Comparison of ENCODE assay signal across 30 cellular contexts in the genomic region with DNA sequence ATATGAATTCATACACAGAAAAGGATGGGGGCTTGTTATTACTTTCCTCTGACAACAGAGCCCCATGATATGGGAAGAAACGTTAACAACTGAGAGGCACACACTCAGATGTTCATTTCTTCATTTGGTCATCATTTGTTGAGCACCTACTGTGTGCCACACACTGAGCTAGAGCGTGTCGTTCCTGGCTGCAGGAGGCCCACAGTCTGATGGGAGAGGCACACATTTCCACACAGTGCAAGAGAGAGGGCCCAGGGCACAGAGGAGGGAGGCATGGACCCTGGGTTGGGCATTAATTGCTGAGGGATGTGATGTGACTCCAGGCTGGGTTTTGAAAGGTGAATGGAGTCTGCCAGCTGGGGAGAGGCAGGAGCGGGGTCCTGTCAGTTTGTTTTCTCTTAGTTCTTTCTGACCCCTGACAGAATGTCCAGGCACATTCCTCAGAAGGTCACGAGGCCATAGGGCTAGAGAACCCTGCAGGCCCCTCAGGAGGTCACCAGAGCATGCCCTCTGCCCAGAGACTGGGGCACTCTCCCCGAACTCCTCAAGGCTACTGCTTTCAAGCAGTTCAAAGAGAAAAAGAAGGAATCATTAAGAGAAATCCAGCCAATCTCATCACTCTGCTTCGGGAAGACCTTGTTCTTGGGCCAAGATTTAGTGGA.
"Had no signal": no experiment of that assay in that cellular context is flagged by ENCODE, and none has a peak within 500 bp of the region (broad histone marks: within the 10 kb centered on the region; RNA-seq: fewer than 3 reads in every experiment).

No MANE protein-coding gene starts in this region.

- DNase-seq: activated CD4-positive, alpha-beta T cell treated with anti-CD3 and anti-CD28 coated beads for 36 hours; activated CD4-positive, alpha-beta T cell treated with anti-CD3 and anti-CD28 coated beads, Interleukin-2, amount 50 U/mL, for 1 hour; activated CD8-positive, alpha-beta memory T cell treated with anti-CD3 and anti-CD28 coated beads, Interleukin-2, amount 50 U/mL, for 4 hours; activated CD8-positive, alpha-beta T cell treated with anti-CD3 and anti-CD28 coated beads for 36 hours; activated T-cell treated with anti-CD3 and anti-CD28 coated beads, Interleukin-2, amount 50 U/mL, for 1 hour; aorta; central memory CD4-positive, alpha-beta T cell; MV-4-11; NCI-H1105 treated with DMSO at 0.1 percent for 48 hours; NCI-H1436 treated with DMSO at 0.1 percent for 48 hours; NCI-H187 treated with DMSO at 0.1 percent for 48 hours; NCI-H2107; NCI-H2171 treated with DMSO at 0.1 percent for 48 hours; NCI-H226; NCI-H526; NCI-H774; OCI-M1; RPMI8226; T-cell; T-helper 2 cell; T1000 had no signal

- H3K4me1 Mint-ChIP-seq: activated CD4-positive, alpha-beta T cell treated with anti-CD3 and anti-CD28 coated beads for 36 hours; activated naive CD4-positive, alpha-beta T cell treated with anti-CD3 and anti-CD28 coated beads, Interleukin-2, amount 50 U/mL, for 24 hours; T-cell had no signal

- H3K36me3 Mint-ChIP-seq: activated naive CD4-positive, alpha-beta T cell treated with anti-CD3 and anti-CD28 coated beads, Interleukin-2, amount 50 U/mL, for 24 hours; T-cell had no signal

- FAIRE-seq: TTC549 had no signal

- H3K27ac ChIP-seq: breast epithelium, KMS-11, SK-N-MC, VCaP had no signal

- H3K4me3 Mint-ChIP-seq: activated CD4-positive, alpha-beta T cell treated with anti-CD3 and anti-CD28 coated beads for 36 hours; activated CD8-positive, alpha-beta T cell treated with anti-CD3 and anti-CD28 coated beads for 36 hours; activated naive CD4-positive, alpha-beta T cell treated with anti-CD3 and anti-CD28 coated beads, Interleukin-2, amount 50 U/mL, for 24 hours; IgD-negative memory B cell; T-cell had no signal

- H3K27me3 ChIP-seq: breast epithelium had no signal

- H3K27ac Mint-ChIP-seq: activated CD4-positive, alpha-beta T cell treated with anti-CD3 and anti-CD28 coated beads for 36 hours; activated CD8-positive, alpha-beta T cell treated with anti-CD3 and anti-CD28 coated beads for 36 hours; activated naive CD4-positive, alpha-beta T cell treated with anti-CD3 and anti-CD28 coated beads, Interleukin-2, amount 50 U/mL, for 24 hours; T-cell had no signal

- H3K36me3 ChIP-seq: breast epithelium had no signal

- H3K9me3 ChIP-seq: breast epithelium had no signal

- H3K4me2 ChIP-seq: KMS-11 had no signal

- H3K27me3 Mint-ChIP-seq: activated CD4-positive, alpha-beta T cell treated with anti-CD3 and anti-CD28 coated beads for 36 hours; activated CD8-positive, alpha-beta T cell treated with anti-CD3 and anti-CD28 coated beads for 36 hours; IgD-negative memory B cell; T-cell had no signal

- H3K4me1 ChIP-seq: breast epithelium had no signal

- H3K9me3 Mint-ChIP-seq: activated CD8-positive, alpha-beta T cell treated with anti-CD3 and anti-CD28 coated beads for 36 hours; activated naive CD4-positive, alpha-beta T cell treated with anti-CD3 and anti-CD28 coated beads, Interleukin-2, amount 50 U/mL, for 24 hours; IgD-negative memory B cell; T-cell had no signal

- H3K4me3 ChIP-seq: breast epithelium, SK-N-MC had no signal

- ATAC-seq: activated CD4-positive, alpha-beta T cell treated with anti-CD3 and anti-CD28 coated beads for 36 hours; activated CD8-positive, alpha-beta T cell treated with anti-CD3 and anti-CD28 coated beads for 36 hours; Panc1; Right ventricle myocardium inferior; T-cell had no signal

- H3K9ac ChIP-seq: KMS-11 had no signal
